In the genomic region with DNA sequence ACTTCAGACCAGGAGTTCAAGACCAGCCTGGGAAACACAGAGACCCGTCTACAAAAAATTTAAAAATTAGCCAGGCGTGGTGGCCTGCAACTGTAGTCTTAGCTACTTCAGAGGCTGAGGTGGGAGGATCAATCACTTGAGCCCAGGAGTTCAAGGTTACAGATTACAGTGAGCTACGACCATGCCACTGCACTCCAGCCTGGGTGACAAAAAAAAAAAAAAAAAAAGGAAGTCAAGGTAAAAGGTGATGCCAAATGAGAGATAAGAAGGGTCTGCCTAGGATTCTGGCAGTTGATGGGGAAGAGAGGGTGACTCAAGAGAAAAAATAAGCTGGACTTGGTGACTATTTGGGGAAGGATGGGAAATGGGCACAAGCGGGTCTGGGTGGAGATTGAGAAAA, we compare ENCODE assay signal across 1 cellular context.
TF ChIP-seq lines count a peak whose summit lies in the region.

No MANE protein-coding gene starts in this region.

TF ChIP-seq in HepG2, 621 proteins besides CTCF, POLR2A, EP300 and RAD21 (continued from another document):
- TF ChIP-seq, protein P1, sequence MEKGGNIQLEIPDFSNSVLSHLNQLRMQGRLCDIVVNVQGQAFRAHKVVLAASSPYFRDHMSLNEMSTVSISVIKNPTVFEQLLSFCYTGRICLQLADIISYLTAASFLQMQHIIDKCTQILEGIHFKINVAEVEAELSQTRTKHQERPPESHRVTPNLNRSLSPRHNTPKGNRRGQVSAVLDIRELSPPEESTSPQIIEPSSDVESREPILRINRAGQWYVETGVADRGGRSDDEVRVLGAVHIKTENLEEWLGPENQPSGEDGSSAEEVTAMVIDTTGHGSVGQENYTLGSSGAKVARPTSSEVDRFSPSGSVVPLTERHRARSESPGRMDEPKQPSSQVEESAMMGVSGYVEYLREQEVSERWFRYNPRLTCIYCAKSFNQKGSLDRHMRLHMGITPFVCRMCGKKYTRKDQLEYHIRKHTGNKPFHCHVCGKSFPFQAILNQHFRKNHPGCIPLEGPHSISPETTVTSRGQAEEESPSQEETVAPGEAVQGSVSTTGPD (CRISPR knock-in tag; IDR thresholded peaks at IDR 0.05), result 0 out of 2 replicates have a peak, but pooled peaks have one; percentile 27
- TF ChIP-seq, protein P2, sequence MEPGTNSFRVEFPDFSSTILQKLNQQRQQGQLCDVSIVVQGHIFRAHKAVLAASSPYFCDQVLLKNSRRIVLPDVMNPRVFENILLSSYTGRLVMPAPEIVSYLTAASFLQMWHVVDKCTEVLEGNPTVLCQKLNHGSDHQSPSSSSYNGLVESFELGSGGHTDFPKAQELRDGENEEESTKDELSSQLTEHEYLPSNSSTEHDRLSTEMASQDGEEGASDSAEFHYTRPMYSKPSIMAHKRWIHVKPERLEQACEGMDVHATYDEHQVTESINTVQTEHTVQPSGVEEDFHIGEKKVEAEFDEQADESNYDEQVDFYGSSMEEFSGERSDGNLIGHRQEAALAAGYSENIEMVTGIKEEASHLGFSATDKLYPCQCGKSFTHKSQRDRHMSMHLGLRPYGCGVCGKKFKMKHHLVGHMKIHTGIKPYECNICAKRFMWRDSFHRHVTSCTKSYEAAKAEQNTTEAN (CRISPR knock-in tag; conservative IDR thresholded peaks at IDR 0.05), result no peak
- TF ChIP-seq, protein P3, sequence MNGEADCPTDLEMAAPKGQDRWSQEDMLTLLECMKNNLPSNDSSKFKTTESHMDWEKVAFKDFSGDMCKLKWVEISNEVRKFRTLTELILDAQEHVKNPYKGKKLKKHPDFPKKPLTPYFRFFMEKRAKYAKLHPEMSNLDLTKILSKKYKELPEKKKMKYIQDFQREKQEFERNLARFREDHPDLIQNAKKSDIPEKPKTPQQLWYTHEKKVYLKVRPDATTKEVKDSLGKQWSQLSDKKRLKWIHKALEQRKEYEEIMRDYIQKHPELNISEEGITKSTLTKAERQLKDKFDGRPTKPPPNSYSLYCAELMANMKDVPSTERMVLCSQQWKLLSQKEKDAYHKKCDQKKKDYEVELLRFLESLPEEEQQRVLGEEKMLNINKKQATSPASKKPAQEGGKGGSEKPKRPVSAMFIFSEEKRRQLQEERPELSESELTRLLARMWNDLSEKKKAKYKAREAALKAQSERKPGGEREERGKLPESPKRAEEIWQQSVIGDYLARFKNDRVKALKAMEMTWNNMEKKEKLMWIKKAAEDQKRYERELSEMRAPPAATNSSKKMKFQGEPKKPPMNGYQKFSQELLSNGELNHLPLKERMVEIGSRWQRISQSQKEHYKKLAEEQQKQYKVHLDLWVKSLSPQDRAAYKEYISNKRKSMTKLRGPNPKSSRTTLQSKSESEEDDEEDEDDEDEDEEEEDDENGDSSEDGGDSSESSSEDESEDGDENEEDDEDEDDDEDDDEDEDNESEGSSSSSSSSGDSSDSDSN (CRISPR knock-in tag; IDR thresholded peaks at IDR 0.05), result no peak
- TF ChIP-seq MXD4 (CRISPR knock-in tag; IDR thresholded peaks at IDR 0.05) (no peak), RFX1 (IDR thresholded peaks at IDR 0.05) (no peak), KLF16 (CRISPR knock-in tag; IDR thresholded peaks at IDR 0.05) (no peak), ZNF607 (CRISPR knock-in tag; IDR thresholded peaks at IDR 0.05; ENCODE audit: borderline replicate concordance) (no peak), ZNF781 (CRISPR knock-in tag; IDR thresholded peaks at IDR 0.05; ENCODE audit: borderline replicate concordance, not compliant biosample characterization) (no peak), ZNF501 (CRISPR knock-in tag; IDR thresholded peaks at IDR 0.05) (no peak), RBM22 (optimal IDR thresholded peaks at IDR 0.05; ENCODE audit: low read length) (no peak), ISX (CRISPR knock-in tag; conservative IDR thresholded peaks at IDR 0.05) (no peak), SOX13 (IDR thresholded peaks at IDR 0.05) (no peak), SOX13 (CRISPR knock-in tag; conservative IDR thresholded peaks at IDR 0.05 in 1 of 2, IDR thresholded peaks at IDR 0.05 in 1 of 2) (0 out of 4 replicates have a peak, but pooled peaks of 1 of the 2 experiments have one; percentile 22), NR2F2 (IDR thresholded peaks at IDR 0.05; ENCODE audit: borderline replicate concordance, low read depth) (0 out of 2 replicates have a peak, but pooled peaks have one; percentile 21), MIER2 (CRISPR knock-in tag; IDR thresholded peaks at IDR 0.05) (no peak), PLRG1 (conservative IDR thresholded peaks at IDR 0.05) (no peak), PPARG (CRISPR knock-in tag; conservative IDR thresholded peaks at IDR 0.05) (no peak; the same call in 1 of the 2 replicates), KAT7 (CRISPR knock-in tag; IDR thresholded peaks at IDR 0.05; ENCODE audit: borderline replicate concordance) (no peak), PHF21A (CRISPR knock-in tag; IDR thresholded peaks at IDR 0.05) (0 out of 2 replicates have a peak, but pooled peaks have one; percentile 29), MAFG (CRISPR knock-in tag; IDR thresholded peaks at IDR 0.05) (no peak), MAFK (conservative IDR thresholded peaks at IDR 0.05 in 1 of 2, IDR thresholded peaks at IDR 0.05 in 1 of 2; ENCODE audit: low read length in 2 of 2) (no peak), GATAD2A (CRISPR knock-in tag; IDR thresholded peaks at IDR 0.05) (peak; percentile 43), ZBTB21 (CRISPR knock-in tag; IDR thresholded peaks at IDR 0.05) (no peak), ZNF549 (CRISPR knock-in tag; IDR thresholded peaks at IDR 0.05) (no peak), SKI (IDR thresholded peaks at IDR 0.05; ENCODE audit: partially characterized antibody) (no peak), ETV5 (CRISPR knock-in tag; IDR thresholded peaks at IDR 0.05; ENCODE audit: borderline replicate concordance) (no peak; the same call in 1 of the 2 replicates)
- TF ChIP-seq, protein P4, sequence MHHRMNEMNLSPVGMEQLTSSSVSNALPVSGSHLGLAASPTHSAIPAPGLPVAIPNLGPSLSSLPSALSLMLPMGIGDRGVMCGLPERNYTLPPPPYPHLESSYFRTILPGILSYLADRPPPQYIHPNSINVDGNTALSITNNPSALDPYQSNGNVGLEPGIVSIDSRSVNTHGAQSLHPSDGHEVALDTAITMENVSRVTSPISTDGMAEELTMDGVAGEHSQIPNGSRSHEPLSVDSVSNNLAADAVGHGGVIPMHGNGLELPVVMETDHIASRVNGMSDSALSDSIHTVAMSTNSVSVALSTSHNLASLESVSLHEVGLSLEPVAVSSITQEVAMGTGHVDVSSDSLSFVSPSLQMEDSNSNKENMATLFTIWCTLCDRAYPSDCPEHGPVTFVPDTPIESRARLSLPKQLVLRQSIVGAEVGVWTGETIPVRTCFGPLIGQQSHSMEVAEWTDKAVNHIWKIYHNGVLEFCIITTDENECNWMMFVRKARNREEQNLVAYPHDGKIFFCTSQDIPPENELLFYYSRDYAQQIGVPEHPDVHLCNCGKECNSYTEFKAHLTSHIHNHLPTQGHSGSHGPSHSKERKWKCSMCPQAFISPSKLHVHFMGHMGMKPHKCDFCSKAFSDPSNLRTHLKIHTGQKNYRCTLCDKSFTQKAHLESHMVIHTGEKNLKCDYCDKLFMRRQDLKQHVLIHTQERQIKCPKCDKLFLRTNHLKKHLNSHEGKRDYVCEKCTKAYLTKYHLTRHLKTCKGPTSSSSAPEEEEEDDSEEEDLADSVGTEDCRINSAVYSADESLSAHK (CRISPR knock-in tag; IDR thresholded peaks at IDR 0.05; ENCODE audit: borderline replicate concordance), result no peak
- TF ChIP-seq, protein P5, sequence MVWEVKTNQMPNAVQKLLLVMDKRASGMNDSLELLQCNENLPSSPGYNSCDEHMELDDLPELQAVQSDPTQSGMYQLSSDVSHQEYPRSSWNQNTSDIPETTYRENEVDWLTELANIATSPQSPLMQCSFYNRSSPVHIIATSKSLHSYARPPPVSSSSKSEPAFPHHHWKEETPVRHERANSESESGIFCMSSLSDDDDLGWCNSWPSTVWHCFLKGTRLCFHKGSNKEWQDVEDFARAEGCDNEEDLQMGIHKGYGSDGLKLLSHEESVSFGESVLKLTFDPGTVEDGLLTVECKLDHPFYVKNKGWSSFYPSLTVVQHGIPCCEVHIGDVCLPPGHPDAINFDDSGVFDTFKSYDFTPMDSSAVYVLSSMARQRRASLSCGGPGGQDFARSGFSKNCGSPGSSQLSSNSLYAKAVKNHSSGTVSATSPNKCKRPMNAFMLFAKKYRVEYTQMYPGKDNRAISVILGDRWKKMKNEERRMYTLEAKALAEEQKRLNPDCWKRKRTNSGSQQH (CRISPR knock-in tag; IDR thresholded peaks at IDR 0.05; ENCODE audit: low read depth), result no peak
- TF ChIP-seq, protein P6, sequence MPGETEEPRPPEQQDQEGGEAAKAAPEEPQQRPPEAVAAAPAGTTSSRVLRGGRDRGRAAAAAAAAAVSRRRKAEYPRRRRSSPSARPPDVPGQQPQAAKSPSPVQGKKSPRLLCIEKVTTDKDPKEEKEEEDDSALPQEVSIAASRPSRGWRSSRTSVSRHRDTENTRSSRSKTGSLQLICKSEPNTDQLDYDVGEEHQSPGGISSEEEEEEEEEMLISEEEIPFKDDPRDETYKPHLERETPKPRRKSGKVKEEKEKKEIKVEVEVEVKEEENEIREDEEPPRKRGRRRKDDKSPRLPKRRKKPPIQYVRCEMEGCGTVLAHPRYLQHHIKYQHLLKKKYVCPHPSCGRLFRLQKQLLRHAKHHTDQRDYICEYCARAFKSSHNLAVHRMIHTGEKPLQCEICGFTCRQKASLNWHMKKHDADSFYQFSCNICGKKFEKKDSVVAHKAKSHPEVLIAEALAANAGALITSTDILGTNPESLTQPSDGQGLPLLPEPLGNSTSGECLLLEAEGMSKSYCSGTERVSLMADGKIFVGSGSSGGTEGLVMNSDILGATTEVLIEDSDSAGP (CRISPR knock-in tag; IDR thresholded peaks at IDR 0.05; ENCODE audit: borderline replicate concordance), result 0 out of 2 replicates have a peak, but pooled peaks have one; percentile 0
- TF ChIP-seq, protein P7, sequence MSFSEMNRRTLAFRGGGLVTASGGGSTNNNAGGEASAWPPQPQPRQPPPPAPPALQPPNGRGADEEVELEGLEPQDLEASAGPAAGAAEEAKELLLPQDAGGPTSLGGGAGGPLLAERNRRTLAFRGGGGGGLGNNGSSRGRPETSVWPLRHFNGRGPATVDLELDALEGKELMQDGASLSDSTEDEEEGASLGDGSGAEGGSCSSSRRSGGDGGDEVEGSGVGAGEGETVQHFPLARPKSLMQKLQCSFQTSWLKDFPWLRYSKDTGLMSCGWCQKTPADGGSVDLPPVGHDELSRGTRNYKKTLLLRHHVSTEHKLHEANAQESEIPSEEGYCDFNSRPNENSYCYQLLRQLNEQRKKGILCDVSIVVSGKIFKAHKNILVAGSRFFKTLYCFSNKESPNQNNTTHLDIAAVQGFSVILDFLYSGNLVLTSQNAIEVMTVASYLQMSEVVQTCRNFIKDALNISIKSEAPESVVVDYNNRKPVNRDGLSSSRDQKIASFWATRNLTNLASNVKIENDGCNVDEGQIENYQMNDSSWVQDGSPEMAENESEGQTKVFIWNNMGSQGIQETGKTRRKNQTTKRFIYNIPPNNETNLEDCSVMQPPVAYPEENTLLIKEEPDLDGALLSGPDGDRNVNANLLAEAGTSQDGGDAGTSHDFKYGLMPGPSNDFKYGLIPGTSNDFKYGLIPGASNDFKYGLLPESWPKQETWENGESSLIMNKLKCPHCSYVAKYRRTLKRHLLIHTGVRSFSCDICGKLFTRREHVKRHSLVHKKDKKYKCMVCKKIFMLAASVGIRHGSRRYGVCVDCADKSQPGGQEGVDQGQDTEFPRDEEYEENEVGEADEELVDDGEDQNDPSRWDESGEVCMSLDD (CRISPR knock-in tag; IDR thresholded peaks at IDR 0.05; ENCODE audit: borderline replicate concordance), result no peak
- TF ChIP-seq, protein P8, sequence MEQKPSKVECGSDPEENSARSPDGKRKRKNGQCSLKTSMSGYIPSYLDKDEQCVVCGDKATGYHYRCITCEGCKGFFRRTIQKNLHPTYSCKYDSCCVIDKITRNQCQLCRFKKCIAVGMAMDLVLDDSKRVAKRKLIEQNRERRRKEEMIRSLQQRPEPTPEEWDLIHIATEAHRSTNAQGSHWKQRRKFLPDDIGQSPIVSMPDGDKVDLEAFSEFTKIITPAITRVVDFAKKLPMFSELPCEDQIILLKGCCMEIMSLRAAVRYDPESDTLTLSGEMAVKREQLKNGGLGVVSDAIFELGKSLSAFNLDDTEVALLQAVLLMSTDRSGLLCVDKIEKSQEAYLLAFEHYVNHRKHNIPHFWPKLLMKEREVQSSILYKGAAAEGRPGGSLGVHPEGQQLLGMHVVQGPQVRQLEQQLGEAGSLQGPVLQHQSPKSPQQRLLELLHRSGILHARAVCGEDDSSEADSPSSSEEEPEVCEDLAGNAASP (CRISPR knock-in tag; IDR thresholded peaks at IDR 0.05; ENCODE audit: borderline replicate concordance), result no peak
- TF ChIP-seq, protein P9, sequence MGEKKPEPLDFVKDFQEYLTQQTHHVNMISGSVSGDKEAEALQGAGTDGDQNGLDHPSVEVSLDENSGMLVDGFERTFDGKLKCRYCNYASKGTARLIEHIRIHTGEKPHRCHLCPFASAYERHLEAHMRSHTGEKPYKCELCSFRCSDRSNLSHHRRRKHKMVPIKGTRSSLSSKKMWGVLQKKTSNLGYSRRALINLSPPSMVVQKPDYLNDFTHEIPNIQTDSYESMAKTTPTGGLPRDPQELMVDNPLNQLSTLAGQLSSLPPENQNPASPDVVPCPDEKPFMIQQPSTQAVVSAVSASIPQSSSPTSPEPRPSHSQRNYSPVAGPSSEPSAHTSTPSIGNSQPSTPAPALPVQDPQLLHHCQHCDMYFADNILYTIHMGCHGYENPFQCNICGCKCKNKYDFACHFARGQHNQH (CRISPR knock-in tag; IDR thresholded peaks at IDR 0.05), result no peak
TF ChIP-seq in HepG2: peak in this region for 22.
